22 cellular contexts compared by ENCODE assay signal in genomic region chr6:10463040-10463439, GRCh38. TPM values are rescaled to one million over a fixed set of nuclear protein-coding genes. Genes with fewer than 3 reads are reported as not detected.
DNase-seq lines count a peak whose midpoint lies in the region; ATAC-seq, FAIRE-seq and TF ChIP-seq lines count a peak whose summit lies in the region.
"Had no signal": no experiment of that assay in that cellular context is flagged by ENCODE, and none has a peak within 500 bp of the region (broad histone marks: within the 10 kb centered on the region; RNA-seq: fewer than 3 reads in every experiment).

No MANE protein-coding gene starts in this region.

- DNase-seq in MCF 10A (ENCODE audit: unreplicated experiment) (no peak), mammary epithelial cell (no peak), K562 (ENCODE audit: extremely low read depth in 1 of 4, low spot score in 3 of 4) (peak in 1 of 4 experiments; percentile 50), keratinocyte (ENCODE audit: low read depth, low spot score) (no peak), NCI-H526 treated with DMSO at 0.1 percent for 48 hours (lab: John Stamatoyannopoulos, UW) (no peak), esophagus squamous epithelium (lab: John Stamatoyannopoulos, UW) (no peak)
- DNase-seq: AML-193; Caco-2; CD4-positive, alpha-beta T cell; GM23248; HCEC 1CT; IMR-90; KBM-7 had no signal

- H3K4me3 ChIP-seq in mammary epithelial cell (replicated peaks in 1 of 3; ENCODE audit: insufficient read depth in 1 of 3, low read depth in 2 of 3, low read length in 3 of 3): no peak overlapping the region
- H3K4me3 ChIP-seq in K562: no peak overlapping the region
- H3K4me3 ChIP-seq in keratinocyte (ENCODE audit: control insufficient read depth in 2 of 3, extremely low read depth in 1 of 3, insufficient read depth in 2 of 3, low read depth in 1 of 3, low read length in 3 of 3): no peak overlapping the region
- no peak overlapping the region for H3K4me3 ChIP-seq in esophagus squamous epithelium
- H3K4me3 ChIP-seq: A549, GM23248 had no signal

- no peaks in the 10 kb centered on the region for H3K36me3 ChIP-seq in mammary epithelial cell (ENCODE audit: insufficient read depth, low read length)
- H3K36me3 ChIP-seq in K562 (ENCODE audit: control insufficient read depth, insufficient read depth, low read length): no peaks in the 10 kb centered on the region
- no peaks in the 10 kb centered on the region for H3K36me3 ChIP-seq in keratinocyte (ENCODE audit: control insufficient read depth in 2 of 2, extremely low read depth in 1 of 2, insufficient read depth in 2 of 2, low read length in 2 of 2)
- H3K36me3 ChIP-seq in esophagus squamous epithelium: no peaks in the 10 kb centered on the region

- BruUV-seq in MCF 10A (replicated peaks; lab: Mats Ljungman, UMichigan): no TSS peak
- BruUV-seq in mammary epithelial cell (replicated peaks; lab: Mats Ljungman, UMichigan): no TSS peak
- no TSS peak for BruUV-seq in K562 (replicated peaks; lab: Mats Ljungman, UMichigan)

- no peaks in the 10 kb centered on the region for H3K9me3 Mint-ChIP-seq in MCF 10A (ENCODE audit: unreplicated experiment)
- H3K9me3 Mint-ChIP-seq: CD4-positive, alpha-beta T cell had no signal

- H3K27ac ChIP-seq in mammary epithelial cell (ENCODE audit: insufficient read depth, low read depth, low read length): no peak overlapping the region
- no peak overlapping the region for H3K27ac ChIP-seq in K562 (ENCODE audit: extremely low read depth, low read depth, low read length)
- H3K27ac ChIP-seq in keratinocyte (ENCODE audit: control insufficient read depth, insufficient read depth, low read length): peak overlapping the region; percentile 24
- H3K27ac ChIP-seq in esophagus squamous epithelium: no peak overlapping the region
- H3K27ac ChIP-seq: 22Rv1, C4-2B, GM23248 had no signal

- H3K9ac ChIP-seq in mammary epithelial cell (ENCODE audit: insufficient read depth, low read length): no peak overlapping the region
- H3K9ac ChIP-seq in K562 (ENCODE audit: insufficient read depth in 1 of 2, low read depth in 2 of 2, low read length in 2 of 2): peak overlapping the region in 1 of 2 experiments; percentile 50; a peak in 2 of 4 replicates
- H3K9ac ChIP-seq in keratinocyte (ENCODE audit: control insufficient read depth, extremely low read depth, insufficient read depth, low read length): no peak overlapping the region
- H3K9ac ChIP-seq: GM23248 had no signal

- no peak for TF ChIP-seq EP300 in K562 (IDR thresholded peaks at IDR 0.05; ENCODE audit: low read length)

- H3K27ac Mint-ChIP-seq in MCF 10A (ENCODE audit: low read depth, unreplicated experiment): peak overlapping the region; percentile 7
- H3K27ac Mint-ChIP-seq: CD4-positive, alpha-beta T cell had no signal

- no peak for TF ChIP-seq RAD21 in K562 (CRISPR knock-in tag; conservative IDR thresholded peaks at IDR 0.05 in 1 of 2, IDR thresholded peaks at IDR 0.05 in 1 of 2)

- peaks cover 14% of the 10 kb centered on the region for H3K4me1 Mint-ChIP-seq in MCF 10A (ENCODE audit: insufficient read depth, unreplicated experiment)

- in situ Hi-C loops in mammary epithelial cell (cut with MboI; ENCODE audit: low sequenced_read_pairs in 2 of 2) (no loop called here), K562 (cut with MboI) (no loop called here)

- H3K4me2 ChIP-seq in mammary epithelial cell (ENCODE audit: insufficient read depth, low read depth, low read length) (no peak overlapping the region), K562 (ENCODE audit: insufficient read depth, low read length) (peak overlapping the region; percentile 11; the same call in 1 of the 2 replicates), keratinocyte (ENCODE audit: control insufficient read depth, extremely low read depth, insufficient read depth, low read depth, low read length) (no peak overlapping the region)

- H3K9me3 ChIP-seq in mammary epithelial cell (replicated peaks; ENCODE audit: insufficient read depth, low read length): no peaks in the 10 kb centered on the region
- H3K9me3 ChIP-seq in K562 (replicated peaks; ENCODE audit: control insufficient read depth, insufficient read depth, low read depth, low read length): no peaks in the 10 kb centered on the region
- H3K9me3 ChIP-seq in keratinocyte (ENCODE audit: control insufficient read depth, low read depth, low read length): no peaks in the 10 kb centered on the region
- no peaks in the 10 kb centered on the region for H3K9me3 ChIP-seq in esophagus squamous epithelium
- H3K9me3 ChIP-seq: A549, Caco-2 had no signal

- CTCF ChIA-PET in MCF 10A (lab: Yijun Ruan, JAX) (interaction anchor here (0.9 to 1.0 kb wide), 4 partner anchors 10 to 1481 kb away, joined by 3 to 6 read pairs (median 4); no protein-coding TSS in a partner anchor), mammary epithelial cell (lab: Charles Lee; ENCODE audit: low non-redundant PET) (no interaction called here), K562 (lab: Yijun Ruan, JAX; ENCODE audit: low intra/inter-chr PET ratio) (no interaction called here)

- no peaks in the 10 kb centered on the region for H3K4me1 ChIP-seq in mammary epithelial cell (ENCODE audit: insufficient read depth, low read length)
- H3K4me1 ChIP-seq in K562 (replicated peaks in 1 of 2; ENCODE audit: control insufficient read depth in 2 of 2, insufficient read depth in 2 of 2, low read length in 2 of 2): peaks cover 12 to 18% of the 10 kb centered on the region in 2 experiments
- peaks cover 13% of the 10 kb centered on the region for H3K4me1 ChIP-seq in keratinocyte (ENCODE audit: control insufficient read depth, extremely low read depth, insufficient read depth, low read length)
- H3K4me1 ChIP-seq in esophagus squamous epithelium: no peaks in the 10 kb centered on the region
- H3K4me1 ChIP-seq: Caco-2 had no signal

- ATAC-seq in K562 (peak; percentile 62), HG02885 (IDR thresholded peaks at IDR 0.05; ENCODE audit: poor library complexity, unreplicated experiment) (no peak)

- no peak overlapping the region for H3K4me3 Mint-ChIP-seq in MCF 10A (ENCODE audit: unreplicated experiment)
- H3K4me3 Mint-ChIP-seq: CD4-positive, alpha-beta T cell had no signal

- H3K27me3 Mint-ChIP-seq in MCF 10A (ENCODE audit: insufficient read depth, unreplicated experiment): no peaks in the 10 kb centered on the region

- H3K9me1 ChIP-seq in K562 (ENCODE audit: control insufficient read depth, insufficient read depth, low read length) (no peaks in the 10 kb centered on the region), keratinocyte (ENCODE audit: control insufficient read depth, extremely low read depth, insufficient read depth, low read length) (no peaks in the 10 kb centered on the region)

- FAIRE-seq in K562 (lab: Jason Lieb, UNC): no peak
- FAIRE-seq in keratinocyte (lab: Jason Lieb, UNC): no peak
- FAIRE-seq: A549, D721Med, G401.6, GM19239, H54, HTR-8/SVneo had no signal

- H3K27me3 ChIP-seq in mammary epithelial cell (ENCODE audit: insufficient read depth, low read length): no peaks in the 10 kb centered on the region
- H3K27me3 ChIP-seq in K562 (ENCODE audit: control insufficient read depth in 2 of 2, insufficient read depth in 2 of 2, low read length in 2 of 2): peaks cover 11 to 27% of the 10 kb centered on the region in 2 experiments
- H3K27me3 ChIP-seq in keratinocyte (ENCODE audit: control insufficient read depth, extremely low read depth, insufficient read depth, low read length): no peaks in the 10 kb centered on the region
- peaks cover 0 to 8% (median 0%) of the 10 kb centered on the region in 4 donors for H3K27me3 ChIP-seq in esophagus squamous epithelium

- no peak for TF ChIP-seq CTCF in MCF 10A (IDR thresholded peaks at IDR 0.05; ENCODE audit: unreplicated experiment)
- no peak for TF ChIP-seq CTCF in mammary epithelial cell (conservative IDR thresholded peaks at IDR 0.05 in 1 of 2, IDR thresholded peaks at IDR 0.05 in 1 of 2; ENCODE audit: extremely low read depth in 1 of 2, insufficient read depth in 1 of 2, low read depth in 1 of 2, low read length in 2 of 2)
- no peak for TF ChIP-seq CTCF in K562 (IDR thresholded peaks at IDR 0.05 in 2 of 3, conservative IDR thresholded peaks at IDR 0.05 in 1 of 3; ENCODE audit: insufficient read depth in 2 of 3, low read depth in 1 of 3, low read length in 3 of 3)
- TF ChIP-seq CTCF in keratinocyte (optimal IDR thresholded peaks at IDR 0.05 in 1 of 3, IDR thresholded peaks at IDR 0.05 in 1 of 3, conservative IDR thresholded peaks at IDR 0.05 in 1 of 3; ENCODE audit: extremely low read depth in 1 of 3, insufficient read depth in 2 of 3, low read length in 3 of 3): no peak
- TF ChIP-seq CTCF in esophagus squamous epithelium (IDR thresholded peaks at IDR 0.05): no peak

- POLR2A ChIA-PET in MCF 10A (lab: Yijun Ruan, JAX) (interaction anchor here (1.0 to 4.3 kb wide), 2 partner anchors 9 to 22 kb away, joined by 5 to 20 read pairs; no protein-coding TSS in a partner anchor), K562 (lab: Yijun Ruan, JAX) (interaction anchor here (0.8 to 1.0 kb wide), 3 partner anchors 16 to 424 kb away, joined by 4 to 5 read pairs (median 4); partner anchors contain the start of gene SYCP2L)

- WGBS in mammary epithelial cell (ENCODE audit: low coverage, missing lambda C conversion rate): 77% methylated on average over 9 of the region's 12 CpGs
- 5% methylated on average over 12 of the region's 12 CpGs for WGBS in K562 (ENCODE audit: insufficient coverage, low coverage, missing lambda C conversion rate)
- 80 to 83% methylated on average over 12 of the region's 12 CpGs for WGBS in esophagus squamous epithelium, 2 donors

- intact Hi-C loops in MCF 10A (cut with micrococcal nuclease) (no loop called here), mammary epithelial cell (cut with micrococcal nuclease) (no loop called here), K562 (cut with micrococcal nuclease) (no loop called here), esophagus squamous epithelium (cut with DNase I) (no loop called here)

- TF ChIP-seq POLR2A in K562 (conservative IDR thresholded peaks at IDR 0.05) (no peak), esophagus squamous epithelium (IDR thresholded peaks at IDR 0.05) (no peak)

- no peaks in the 10 kb centered on the region for H3K36me3 Mint-ChIP-seq in MCF 10A (ENCODE audit: insufficient read depth, unreplicated experiment)

- H3K79me2 ChIP-seq in mammary epithelial cell (ENCODE audit: insufficient read depth, low read length) (no peaks in the 10 kb centered on the region), K562 (ENCODE audit: control insufficient read depth, insufficient read depth, low read length) (no peaks in the 10 kb centered on the region), keratinocyte (ENCODE audit: control insufficient read depth, insufficient read depth, low read length) (no peaks in the 10 kb centered on the region)

- H4K20me1 ChIP-seq in mammary epithelial cell (ENCODE audit: insufficient read depth, low read length) (no peaks in the 10 kb centered on the region), K562 (replicated peaks; ENCODE audit: control insufficient read depth, insufficient read depth, low read length) (no peaks in the 10 kb centered on the region; the same call in 1 of the 2 replicates), keratinocyte (ENCODE audit: control insufficient read depth, extremely low read depth, insufficient read depth, low read length) (no peaks in the 10 kb centered on the region)

- dilution Hi-C loops in mammary epithelial cell (cut with HindIII; ENCODE audit: low sequenced_read_pairs): no loop called here
- dilution Hi-C loops in keratinocyte (cut with MboI; ENCODE audit: extremely low pct_ligation_motif_present, low sequenced_read_pairs): no loop called here

- H2AFZ ChIP-seq in mammary epithelial cell (ENCODE audit: low read depth, low read length) (no peak overlapping the region), K562 (ENCODE audit: low read depth, low read length) (peak overlapping the region; percentile 0; the same call in 1 of the 2 replicates), keratinocyte (ENCODE audit: control insufficient read depth, low read length) (no peak overlapping the region)
- H2AFZ ChIP-seq: GM23248 had no signal

RNA-seq across cellular contexts. Expression of gene TFAP2A, which starts 48.2 kb away (rescaled TPM):
- 78.2 and 87.4 TPM in 2 replicates for total RNA-seq in MCF 10A (2022)
- 100 to 1,000 TPM in 1 of 2 donors, 10 to 100 TPM in 1; 15.7 to 112 TPM for total RNA-seq in mammary epithelial cell
- polyA plus RNA-seq in mammary epithelial cell: 18.8 TPM
- 31.8 TPM for polyA minus RNA-seq in mammary epithelial cell
- total RNA-seq in K562 (2011; cell fraction: chromatin; rRNA removed; ENCODE audit: low replicate concordance): 0.51 and 0.55 TPM in 2 replicates
- total RNA-seq in K562 (2011; cell fraction: nucleolus; rRNA removed): 0.33 TPM in 1 of 2 replicates, not detected in the other
- 0.29 and 0.61 TPM in 2 replicates for total RNA-seq in K562 (2011; cell fraction: nucleoplasm; rRNA removed)
- total RNA-seq in K562 (2014; rRNA removed): 0.33 TPM in 1 of 2 replicates, not detected in the other
- total RNA-seq in K562 (2014; rRNA removed; fragmentation: Illumina TruSeq; extraction: Trizol): 0.18 TPM in 1 of 2 replicates, not detected in the other
- 0.11 and 0.22 TPM in 2 replicates for total RNA-seq in K562 (2015; rRNA removed; fragmentation: Illumina TruSeq; extraction: Trizol)
- 0.40 and 0.53 TPM in 2 replicates for total RNA-seq in K562 (2021)
- polyA plus RNA-seq in K562 (2011; rRNA removed): 0.15 and 0.17 TPM in 2 replicates
- polyA plus RNA-seq in K562 (2011; cell fraction: cytosol; rRNA removed): 0.19 and 0.22 TPM in 2 replicates
- 0.24 and 0.46 TPM in 2 replicates for polyA plus RNA-seq in K562 (2011; cell fraction: nucleus; rRNA removed)
- polyA plus RNA-seq in K562 (2012): 0.29 and 0.42 TPM in 2 replicates
- 0.37 and 0.54 TPM in 2 replicates for polyA plus RNA-seq in K562 (2014; fragmentation: Illumina TruSeq; extraction: Trizol)
- under 1 TPM; 0.14 to 0.20 TPM for polyA plus RNA-seq in K562 (2014; fragmentation: Nextera tagmentation; extraction: Ambion mirVana)
- 0.15 and 0.36 TPM in 2 replicates for polyA plus RNA-seq in K562 (2014; rRNA removed)
- polyA minus RNA-seq in K562 (2011; rRNA and poly(A)+ RNA removed): 0.12 and 0.28 TPM in 2 replicates
- polyA minus RNA-seq in K562 (2011; cell fraction: cytosol; rRNA and poly(A)+ RNA removed): 1.0 and 3.5 TPM in 2 replicates
- 0.40 and 0.56 TPM in 2 replicates for polyA minus RNA-seq in K562 (2011; cell fraction: nucleus; rRNA and poly(A)+ RNA removed)
- 25.5 to 30.2 TPM (median 27.7 TPM) in 3 replicates for polyA plus RNA-seq in keratinocyte
- polyA plus RNA-seq in keratinocyte (2011; ENCODE audit: low read depth): 88.1 TPM
- 28.5 and 39.0 TPM in 2 replicates for polyA plus RNA-seq in keratinocyte (2011; cell fraction: cytosol; rRNA removed)
- 104 and 128 TPM in 2 replicates for polyA plus RNA-seq in keratinocyte (2011; cell fraction: nucleus; rRNA removed)
- polyA plus RNA-seq in keratinocyte (2012; ENCODE audit: low replicate concordance): 64.1 and 117 TPM in 2 replicates
- 26.9 to 42.3 TPM (median 32.3 TPM) in 3 replicates for polyA minus RNA-seq in keratinocyte
- polyA minus RNA-seq in keratinocyte (2011; cell fraction: cytosol; rRNA and poly(A)+ RNA removed): 55.2 TPM
- 65.1 and 87.0 TPM in 2 replicates for polyA minus RNA-seq in keratinocyte (2011; cell fraction: nucleus; rRNA and poly(A)+ RNA removed)
- total RNA-seq in esophagus squamous epithelium: 10 to 100 TPM; 11.6 to 39.1 (median 29.9) TPM

RNA-seq across cellular contexts. Expression of gene GCNT2, which starts 58.1 kb away (rescaled TPM):
- total RNA-seq in MCF 10A (2022) (0.63 and 0.96 TPM in 2 replicates), mammary epithelial cell (under 1 TPM in 1 of 2 donors, not detected in 1; 0.33 TPM), K562 (2014; rRNA removed) (1.0 and 1.3 TPM in 2 replicates), K562 (2014; rRNA removed; fragmentation: Illumina TruSeq; extraction: Trizol) (2.0 and 2.2 TPM in 2 replicates), K562 (2015; rRNA removed; fragmentation: Illumina TruSeq; extraction: Trizol) (1.7 and 2.6 TPM in 2 replicates), K562 (2021) (1.3 and 1.8 TPM in 2 replicates), esophagus squamous epithelium (10 to 100 TPM in 2 of 4 donors, 1 to 10 TPM in 2; 6.9 to 17.2 (median 8.9) TPM)
- polyA plus RNA-seq in mammary epithelial cell (0.02 TPM), K562 (2011; rRNA removed) (0.54 and 0.78 TPM in 2 replicates), K562 (2014; fragmentation: Illumina TruSeq; extraction: Trizol) (1.4 and 1.6 TPM in 2 replicates), K562 (2014; fragmentation: Nextera tagmentation; extraction: Ambion mirVana) (1 to 10 TPM; 1.1 to 1.4 TPM), K562 (2014; rRNA removed) (1.4 and 1.9 TPM in 2 replicates), keratinocyte (5.6 to 9.3 TPM (median 7.3 TPM) in 3 replicates)
- polyA minus RNA-seq in mammary epithelial cell (not detected), keratinocyte (2.7 to 14.9 TPM (median 7.2 TPM) in 3 replicates)
- 8.1 and 18.1 TPM in 2 replicates for total RNA-seq in K562 (2011; cell fraction: chromatin; rRNA removed; ENCODE audit: low replicate concordance)
- 3.3 and 3.9 TPM in 2 replicates for total RNA-seq in K562 (2011; cell fraction: nucleolus; rRNA removed)
- total RNA-seq in K562 (2011; cell fraction: nucleoplasm; rRNA removed): 3.7 and 5.9 TPM in 2 replicates
- 0.07 and 0.24 TPM in 2 replicates for polyA plus RNA-seq in K562 (2011; cell fraction: cytosol; rRNA removed)
- 0.52 and 0.68 TPM in 2 replicates for polyA plus RNA-seq in K562 (2011; cell fraction: nucleus; rRNA removed)
- 1.6 and 1.7 TPM in 2 replicates for polyA plus RNA-seq in K562 (2012)
- 1.2 and 1.6 TPM in 2 replicates for polyA minus RNA-seq in K562 (2011; rRNA and poly(A)+ RNA removed)
- polyA minus RNA-seq in K562 (2011; cell fraction: cytosol; rRNA and poly(A)+ RNA removed): not detected in 2 replicates
- polyA minus RNA-seq in K562 (2011; cell fraction: nucleus; rRNA and poly(A)+ RNA removed): 0.67 and 0.81 TPM in 2 replicates
- polyA plus RNA-seq in keratinocyte (2011; ENCODE audit: low read depth): 6.4 TPM
- 4.8 and 8.2 TPM in 2 replicates for polyA plus RNA-seq in keratinocyte (2011; cell fraction: cytosol; rRNA removed)
- 11.0 and 14.3 TPM in 2 replicates for polyA plus RNA-seq in keratinocyte (2011; cell fraction: nucleus; rRNA removed)
- 3.6 and 5.3 TPM in 2 replicates for polyA plus RNA-seq in keratinocyte (2012; ENCODE audit: low replicate concordance)
- 11.9 TPM for polyA minus RNA-seq in keratinocyte (2011; cell fraction: cytosol; rRNA and poly(A)+ RNA removed)
- 13.1 and 27.0 TPM in 2 replicates for polyA minus RNA-seq in keratinocyte (2011; cell fraction: nucleus; rRNA and poly(A)+ RNA removed)
- total RNA-seq: GM23248 had no signal
- polyA plus RNA-seq: GM23248 had no signal

Comparison
In these comparisons a context has a peak if more than half of its experiments do, and no peak if none do; other contexts are left out.
1. RNA of gene TFAP2A, which starts 48.2 kb away (total RNA-seq): 15.7 to 112 TPM in mammary epithelial cell, 78.2 to 87.4 TPM in MCF 10A and 11.6 to 39.1 TPM in esophagus squamous epithelium; 0.11 to 0.61 TPM in K562; every median in the first group is over 4 times any median in the second.